22 cellular contexts compared by ENCODE assay signal in genomic region chr5:98679963-98680362, GRCh38.
DNase-seq lines count a peak whose midpoint lies in the region; ATAC-seq and TF ChIP-seq lines count a peak whose summit lies in the region.
"Had no signal": no experiment of that assay in that cellular context is flagged by ENCODE, and none has a peak within 500 bp of the region (broad histone marks: within the 10 kb centered on the region; RNA-seq: fewer than 3 reads in every experiment).

No MANE protein-coding gene starts in this region.

- no peak overlapping the region for H3K27ac ChIP-seq in smooth muscle cell (ENCODE audit: low read depth)
- H3K27ac ChIP-seq: colonic mucosa, foreskin keratinocyte, neural progenitor cell, tibial nerve had no signal

- no peaks in the 10 kb centered on the region for H4K20me1 ChIP-seq in smooth muscle cell (ENCODE audit: low read depth)

- H3K4me1 Mint-ChIP-seq in effector memory CD8-positive, alpha-beta T cell (ENCODE audit: low read depth in 2 of 2), result no peaks in the 10 kb centered on the region

- 56% methylated on average over 4 of the region's 4 CpGs for WGBS in smooth muscle cell (ENCODE audit: low lambda C conversion rate)

- H3K27me3 Mint-ChIP-seq in effector memory CD8-positive, alpha-beta T cell, result no peaks in the 10 kb centered on the region

- no peak overlapping the region for H3K4me3 Mint-ChIP-seq in effector memory CD8-positive, alpha-beta T cell
- H3K4me3 Mint-ChIP-seq: neural progenitor cell had no signal

- H3K36me3 ChIP-seq in smooth muscle cell (ENCODE audit: low read depth), result no peaks in the 10 kb centered on the region
- H3K36me3 ChIP-seq: BE2C, colonic mucosa, neural progenitor cell, tibial nerve had no signal

- no peak for ATAC-seq in effector memory CD8-positive, alpha-beta T cell (replicated peaks)
- ATAC-seq: foreskin keratinocyte, left colon, Panc1 had no signal

- DNase-seq in NOMO-1 treated with DMSO at 0.1 percent for 48 hours (lab: John Stamatoyannopoulos, UW; ENCODE audit: unreplicated experiment) (peak; percentile 6), NOMO-1 treated with dmso at 0.1 percent for 144 hours (lab: John Stamatoyannopoulos, UW; ENCODE audit: unreplicated experiment) (no peak), SKM-1 treated with dmso at 0.1 percent for 144 hours (lab: John Stamatoyannopoulos, UW; ENCODE audit: unreplicated experiment) (peak; percentile 8), fibroblast of the aortic adventitia (ENCODE audit: low read depth) (peak; percentile 4), smooth muscle cell (lab: John Stamatoyannopoulos, UW; ENCODE audit: unreplicated experiment) (no peak), H4 (ENCODE audit: low spot score) (no peak)
- no peak for DNase-seq in effector memory CD8-positive, alpha-beta T cell
- no peak for DNase-seq in stimulated activated CD4-positive, alpha-beta T cell treated with anti-CD3 and anti-CD28 coated beads, Interleukin-4, amount 100 ng/mL, for 4 hours
- DNase-seq: activated naive CD4-positive, alpha-beta T cell; anterior cingulate cortex; BE2C; colonic mucosa; foreskin keratinocyte; hypothalamus; left colon; midbrain; NCI-H1092; NCI-H526 treated with DMSO at 0.1 percent for 48 hours; stimulated activated naive CD4-positive, alpha-beta T cell treated with Interleukin-2 at 50 U/mL for 16 hours had no signal

- H3K4me1 ChIP-seq in smooth muscle cell (ENCODE audit: low read depth), result no peaks in the 10 kb centered on the region
- H3K4me1 ChIP-seq: BE2C, colonic mucosa, foreskin keratinocyte, neural progenitor cell, tibial nerve had no signal

- TF ChIP-seq CTCF in fibroblast of the aortic adventitia (IDR thresholded peaks at IDR 0.05; ENCODE audit: insufficient read depth, low read length) (no peak), smooth muscle cell (IDR thresholded peaks at IDR 0.05; ENCODE audit: borderline replicate concordance, insufficient read depth, poor library complexity, severe bottlenecking) (no peak)

- peak overlapping the region; percentile 19 for H3K4me2 ChIP-seq in smooth muscle cell
- H3K4me2 ChIP-seq: neural progenitor cell had no signal

- no peak overlapping the region for H2AFZ ChIP-seq in smooth muscle cell (ENCODE audit: low read depth)

- H3K27ac Mint-ChIP-seq in effector memory CD8-positive, alpha-beta T cell, result no peak overlapping the region
- H3K27ac Mint-ChIP-seq: neural progenitor cell had no signal

- H3K4me3 ChIP-seq in fibroblast of the aortic adventitia (ENCODE audit: low read depth, low read length) (no peak overlapping the region), smooth muscle cell (no peak overlapping the region)
- H3K4me3 ChIP-seq: colonic mucosa, neural progenitor cell, tibial nerve had no signal

- H3K9me3 Mint-ChIP-seq in effector memory CD8-positive, alpha-beta T cell, result peaks cover 2 to 6% of the 10 kb centered on the region in 2 donors

- no peaks in the 10 kb centered on the region for H3F3A ChIP-seq in smooth muscle cell (ENCODE audit: low read depth)

- H3K36me3 Mint-ChIP-seq in effector memory CD8-positive, alpha-beta T cell (ENCODE audit: insufficient read depth), result no peaks in the 10 kb centered on the region
- H3K36me3 Mint-ChIP-seq: neural progenitor cell had no signal

- H3K9ac ChIP-seq in smooth muscle cell (ENCODE audit: low read depth), result no peak overlapping the region
- H3K9ac ChIP-seq: neural progenitor cell had no signal

- H3K79me2 ChIP-seq in smooth muscle cell (ENCODE audit: low read depth), result no peaks in the 10 kb centered on the region

- H3K27me3 ChIP-seq in smooth muscle cell (ENCODE audit: low read depth), result no peaks in the 10 kb centered on the region
- H3K27me3 ChIP-seq: BE2C, colonic mucosa, neural progenitor cell, tibial nerve had no signal

- no peaks in the 10 kb centered on the region for H3K9me3 ChIP-seq in smooth muscle cell (replicated peaks; ENCODE audit: low read depth)
- H3K9me3 ChIP-seq: BE2C, colonic mucosa had no signal

Comparison
In these comparisons a context has a peak if more than half of its experiments do, and no peak if none do; other contexts are left out.
1. DNase-seq: peak in NOMO-1 treated with DMSO at 0.1 percent for 48 hours (single experiment), SKM-1 treated with dmso at 0.1 percent for 144 hours (single experiment) and fibroblast of the aortic adventitia (single experiment); none in NOMO-1 treated with dmso at 0.1 percent for 144 hours (single experiment), smooth muscle cell (single experiment), effector memory CD8-positive, alpha-beta T cell (0 of 3), H4 (single experiment) and stimulated activated CD4-positive, alpha-beta T cell treated with anti-CD3 and anti-CD28 coated beads, Interleukin-4, amount 100 ng/mL, for 4 hours (0 of 2).